Comparison of ENCODE assay signal across 9 cellular contexts in genomic region chr6:24274441-24275083, GRCh38.
DNase-seq lines count a peak whose midpoint lies in the region; ATAC-seq and TF ChIP-seq lines count a peak whose summit lies in the region.
"Had no signal": no experiment of that assay in that cellular context is flagged by ENCODE, and none has a peak within 500 bp of the region (broad histone marks: within the 10 kb centered on the region; RNA-seq: fewer than 3 reads in every experiment).

No MANE protein-coding gene starts in this region.

- TF ChIP-seq CTCF in C4-2B (conservative IDR thresholded peaks at IDR 0.05), result peak; percentile 79
- peak; percentile 26 for TF ChIP-seq CTCF in HFF-Myc (IDR thresholded peaks at IDR 0.05; ENCODE audit: low read depth, low read length, missing control alignments)

- DNase-seq in HFF-Myc (ENCODE audit: extremely low read depth, low read depth) (no peak), RPMI8226 (peak; percentile 25), inferior parietal cortex (ENCODE audit: extremely low spot score) (peak; percentile 35), MG63 (no peak)
- DNase-seq in activated CD4-positive, alpha-beta T cell treated with anti-CD3 and anti-CD28 coated beads for 4 hours, result no peak
- DNase-seq: activated naive CD8-positive, alpha-beta T cell treated with anti-CD3 and anti-CD28 coated beads, Interleukin-2, amount 10 ng/mL, durations not matched to agents 7 days and 5 days had no signal

- H3K27ac ChIP-seq in C4-2B, result no peak overlapping the region

- H3K9me3 ChIP-seq in MG63, result no peaks in the 10 kb centered on the region

- ATAC-seq in HG03139 (IDR thresholded peaks at IDR 0.05; ENCODE audit: unreplicated experiment) (no peak), HG02678 (IDR thresholded peaks at IDR 0.05; ENCODE audit: unreplicated experiment) (no peak)

- no peaks in the 10 kb centered on the region for H3K36me3 ChIP-seq in MG63

- H3K4me3 ChIP-seq in HFF-Myc (replicated peaks; ENCODE audit: low read depth, low read length) (no peak overlapping the region), MG63 (no peak overlapping the region)

- no peaks in the 10 kb centered on the region for H3K27me3 ChIP-seq in MG63

Comparison
In these comparisons a context has a peak if more than half of its experiments do, and no peak if none do; other contexts are left out.
1. DNase-seq: peak in RPMI8226 (single experiment) and inferior parietal cortex (single experiment); none in HFF-Myc (single experiment), MG63 (single experiment) and activated CD4-positive, alpha-beta T cell treated with anti-CD3 and anti-CD28 coated beads for 4 hours (0 of 2).